Comparison of ENCODE assay signal across 1 cellular context in genomic region chr11:121604152-121604551, GRCh38.
TF ChIP-seq lines count a peak whose summit lies in the region.

No MANE protein-coding gene starts in this region.

TF ChIP-seq in HepG2, 621 proteins besides CTCF, POLR2A, EP300 and RAD21 (continued from another document):
- TF ChIP-seq PAXIP1 (CRISPR knock-in tag; conservative IDR thresholded peaks at IDR 0.05) (peak; percentile 54), ZNF10 (CRISPR knock-in tag; IDR thresholded peaks at IDR 0.05; ENCODE audit: borderline replicate concordance, low read depth) (no peak), ZNF143 (CRISPR knock-in tag; IDR thresholded peaks at IDR 0.05) (no peak), LCORL (IDR thresholded peaks at IDR 0.05) (no peak), LCORL (CRISPR knock-in tag; IDR thresholded peaks at IDR 0.05) (peak; percentile 44; the same call in 1 of the 2 replicates), JDP2 (CRISPR knock-in tag; IDR thresholded peaks at IDR 0.05; ENCODE audit: borderline replicate concordance) (no peak), SALL1 (CRISPR knock-in tag; IDR thresholded peaks at IDR 0.05) (peak; percentile 24; the same call in 1 of the 2 replicates), ARID2 (CRISPR knock-in tag; IDR thresholded peaks at IDR 0.05; ENCODE audit: borderline replicate concordance) (no peak), CEBPG (CRISPR knock-in tag; IDR thresholded peaks at IDR 0.05) (peak; percentile 55; the same call in 1 of the 2 replicates), ZMYM3 (CRISPR knock-in tag; IDR thresholded peaks at IDR 0.05) (peak; percentile 21; the same call in 1 of the 2 replicates), YY1 (IDR thresholded peaks at IDR 0.05; ENCODE audit: insufficient read depth, insufficient replicate concordance, low read depth, low read length) (no peak), CEBPB (IDR thresholded peaks at IDR 0.05; ENCODE audit: borderline replicate concordance, low read depth, low read length) (peak; percentile 69; the same call in 1 of the 2 replicates)
